ENCODE assay signal across 26 cellular contexts in genomic region chrX:124282580-124282979, GRCh38. TPM values are rescaled to one million over a fixed set of nuclear protein-coding genes. Genes with fewer than 3 reads are reported as not detected.
A peak's percentile ranks its signal among the peaks of the same experiment; 100 is the strongest.
DNase-seq lines count a peak whose midpoint lies in the region; ATAC-seq, FAIRE-seq and TF ChIP-seq lines count a peak whose summit lies in the region.
"Had no signal": no experiment of that assay in that cellular context is flagged by ENCODE, and none has a peak within 500 bp of the region (broad histone marks: within the 10 kb centered on the region; RNA-seq: fewer than 3 reads in every experiment).

No MANE protein-coding gene starts in this region.

- TF ChIP-seq POLR2A in K562 (conservative IDR thresholded peaks at IDR 0.05): no peak

- H3K4me2 ChIP-seq in K562 (ENCODE audit: insufficient read depth, low read length): no peak overlapping the region
- H3K4me2 ChIP-seq: BLaER1 treated with 17β-estradiol and CSF1 and Interleukin-3, amounts not matched to agents 10 nM and 100 nM had no signal

- CTCF ChIA-PET in activated CD8-positive, alpha-beta T cell treated with anti-CD3 and anti-CD28 coated beads, Interleukin-2, amount 10 ng/mL, durations not matched to agents 7 days and 5 days (lab: Charles Lee): no interaction called here
- CTCF ChIA-PET in K562 (lab: Yijun Ruan, JAX; ENCODE audit: low intra/inter-chr PET ratio): no interaction called here

- H3K36me3 Mint-ChIP-seq in activated CD4-positive, alpha-beta T cell treated with anti-CD3 and anti-CD28 coated beads, Interleukin-2, amount 10 ng/mL, durations not matched to agents 24 days and 14 days (ENCODE audit: low read depth): no peaks in the 10 kb centered on the region
- H3K36me3 Mint-ChIP-seq in activated CD8-positive, alpha-beta T cell treated with anti-CD3 and anti-CD28 coated beads, Interleukin-2, amount 10 ng/mL, durations not matched to agents 7 days and 5 days (ENCODE audit: low read depth): no peaks in the 10 kb centered on the region
- H3K36me3 Mint-ChIP-seq: CD4-positive, alpha-beta memory T cell had no signal

- in situ Hi-C loops in K562 (cut with MboI) (no loop called here), G401 (cut with HindIII; ENCODE audit: low sequenced_read_pairs) (no loop called here)

- H3K4me3 Mint-ChIP-seq in activated CD4-positive, alpha-beta T cell treated with anti-CD3 and anti-CD28 coated beads, Interleukin-2, amount 10 ng/mL, durations not matched to agents 24 days and 14 days: no peak overlapping the region
- no peak overlapping the region for H3K4me3 Mint-ChIP-seq in activated CD8-positive, alpha-beta T cell treated with anti-CD3 and anti-CD28 coated beads, Interleukin-2, amount 10 ng/mL, durations not matched to agents 7 days and 5 days
- H3K4me3 Mint-ChIP-seq: CD4-positive, alpha-beta memory T cell had no signal

- H3K9me3 Mint-ChIP-seq in activated CD4-positive, alpha-beta T cell treated with anti-CD3 and anti-CD28 coated beads, Interleukin-2, amount 10 ng/mL, durations not matched to agents 24 days and 14 days: peaks cover 10% of the 10 kb centered on the region
- H3K9me3 Mint-ChIP-seq in activated CD8-positive, alpha-beta T cell treated with anti-CD3 and anti-CD28 coated beads, Interleukin-2, amount 10 ng/mL, durations not matched to agents 7 days and 5 days (ENCODE audit: insufficient read depth): no peaks in the 10 kb centered on the region

- no peak for FAIRE-seq in K562 (lab: Jason Lieb, UNC)
- FAIRE-seq: GM19239, H54 had no signal

- H3K9me1 ChIP-seq in K562 (ENCODE audit: control insufficient read depth, insufficient read depth, low read length): no peaks in the 10 kb centered on the region

- H3K27me3 Mint-ChIP-seq in activated CD4-positive, alpha-beta T cell treated with anti-CD3 and anti-CD28 coated beads, Interleukin-2, amount 10 ng/mL, durations not matched to agents 24 days and 14 days: no peaks in the 10 kb centered on the region
- no peaks in the 10 kb centered on the region for H3K27me3 Mint-ChIP-seq in activated CD8-positive, alpha-beta T cell treated with anti-CD3 and anti-CD28 coated beads, Interleukin-2, amount 10 ng/mL, durations not matched to agents 7 days and 5 days (ENCODE audit: low read depth)
- H3K27me3 Mint-ChIP-seq: CD4-positive, alpha-beta memory T cell had no signal

- TF ChIP-seq EP300 in K562 (IDR thresholded peaks at IDR 0.05; ENCODE audit: low read length): no peak

- H3K4me1 ChIP-seq in K562 (replicated peaks in 1 of 2; ENCODE audit: control insufficient read depth in 2 of 2, insufficient read depth in 2 of 2, low read length in 2 of 2): peaks cover 0 to 3% of the 10 kb centered on the region in 2 experiments; a peak in 2 of 5 replicates
- H3K4me1 ChIP-seq: BLaER1 treated with 17β-estradiol and CSF1 and Interleukin-3, amounts not matched to agents 10 nM and 100 nM; SJCRH30 had no signal

- H3K27ac ChIP-seq in K562 (ENCODE audit: extremely low read depth, low read depth, low read length): no peak overlapping the region
- H3K27ac ChIP-seq: BLaER1 treated with 17β-estradiol and CSF1 and Interleukin-3, amounts not matched to agents 10 nM and 100 nM; SJCRH30 had no signal

- H4K20me1 ChIP-seq in K562 (replicated peaks; ENCODE audit: control insufficient read depth, insufficient read depth, low read length): no peaks in the 10 kb centered on the region
- H4K20me1 ChIP-seq: BLaER1 treated with 17β-estradiol and CSF1 and Interleukin-3, amounts not matched to agents 10 nM and 100 nM had no signal

- peaks cover 14% of the 10 kb centered on the region for H3K4me1 Mint-ChIP-seq in activated CD4-positive, alpha-beta T cell treated with anti-CD3 and anti-CD28 coated beads, Interleukin-2, amount 10 ng/mL, durations not matched to agents 24 days and 14 days
- no peaks in the 10 kb centered on the region for H3K4me1 Mint-ChIP-seq in activated CD8-positive, alpha-beta T cell treated with anti-CD3 and anti-CD28 coated beads, Interleukin-2, amount 10 ng/mL, durations not matched to agents 7 days and 5 days (ENCODE audit: low read depth)

- H3K79me2 ChIP-seq in K562 (ENCODE audit: control insufficient read depth, insufficient read depth, low read length): no peaks in the 10 kb centered on the region

- no peaks in the 10 kb centered on the region for H3K27me3 ChIP-seq in K562 (ENCODE audit: control insufficient read depth in 2 of 2, insufficient read depth in 2 of 2, low read length in 2 of 2)
- H3K27me3 ChIP-seq: MG63, SJCRH30 had no signal

- H3K9me3 ChIP-seq in K562 (replicated peaks; ENCODE audit: control insufficient read depth, insufficient read depth, low read depth, low read length): no peaks in the 10 kb centered on the region
- H3K9me3 ChIP-seq: BLaER1 treated with 17β-estradiol and CSF1 and Interleukin-3, amounts not matched to agents 10 nM and 100 nM; MG63; SJCRH30 had no signal

- BruUV-seq in K562 (replicated peaks; lab: Mats Ljungman, UMichigan): no TSS peak

- no peak for TF ChIP-seq RAD21 in K562 (CRISPR knock-in tag; conservative IDR thresholded peaks at IDR 0.05 in 1 of 2, IDR thresholded peaks at IDR 0.05 in 1 of 2)

- ATAC-seq in activated CD8-positive, alpha-beta T cell treated with anti-CD3 and anti-CD28 coated beads, Interleukin-2, amount 10 ng/mL, durations not matched to agents 7 days and 5 days: no peak
- ATAC-seq in K562 (no peak; the same call in 2 of the 3 replicates), HG02623 (IDR thresholded peaks at IDR 0.05; ENCODE audit: unreplicated experiment) (no peak), GM21360 (IDR thresholded peaks at IDR 0.05; ENCODE audit: unreplicated experiment) (no peak)
- ATAC-seq: Panc1 had no signal

- WGBS in K562 (ENCODE audit: insufficient coverage, low coverage, missing lambda C conversion rate): 10% methylated on average over 2 of the region's 2 CpGs

- no peak for DNase-seq in activated CD4-positive, alpha-beta T cell treated with anti-CD3 and anti-CD28 coated beads, Interleukin-2, amount 10 ng/mL, durations not matched to agents 24 days and 14 days
- no peak for DNase-seq in activated CD4-positive, alpha-beta T cell treated with anti-CD3 and anti-CD28 coated beads for 48 hours
- peak; percentile 25 for DNase-seq in COLO829 (ENCODE audit: low spot score)
- no peak for DNase-seq in activated CD8-positive, alpha-beta T cell treated with anti-CD3 and anti-CD28 coated beads, Interleukin-2, amount 10 ng/mL, durations not matched to agents 7 days and 5 days
- DNase-seq in K562 (ENCODE audit: extremely low read depth in 1 of 4, low spot score in 3 of 4): no peak
- DNase-seq in G401 (ENCODE audit: low spot score): no peak
- DNase-seq: 8988T; Calu3; CD4-positive, alpha-beta memory T cell; DMS153; GDM1; MG63; NCI-H1417 treated with DMSO at 0.1 percent for 48 hours; NCI-H187 treated with DMSO at 0.1 percent for 48 hours; NCI-H2107; NCI-H446 treated with DMSO at 0.1 percent for 48 hours; NCI-H69; SJCRH30 had no signal

- peak overlapping the region; percentile 40 for H3K27ac Mint-ChIP-seq in activated CD4-positive, alpha-beta T cell treated with anti-CD3 and anti-CD28 coated beads, Interleukin-2, amount 10 ng/mL, durations not matched to agents 24 days and 14 days
- peak overlapping the region; percentile 35 for H3K27ac Mint-ChIP-seq in activated CD8-positive, alpha-beta T cell treated with anti-CD3 and anti-CD28 coated beads, Interleukin-2, amount 10 ng/mL, durations not matched to agents 7 days and 5 days
- H3K27ac Mint-ChIP-seq: CD4-positive, alpha-beta memory T cell had no signal

- 0 out of 2 replicates have a peak overlapping the region, but pooled peaks have one; percentile 9 for H2AFZ ChIP-seq in K562 (ENCODE audit: low read depth, low read length)

- TF ChIP-seq CTCF in K562 (IDR thresholded peaks at IDR 0.05 in 2 of 3, conservative IDR thresholded peaks at IDR 0.05 in 1 of 3; ENCODE audit: insufficient read depth in 2 of 3, low read depth in 1 of 3, low read length in 3 of 3): no peak

- intact Hi-C loops in activated CD4-positive, alpha-beta T cell treated with anti-CD3 and anti-CD28 coated beads, Interleukin-2, amount 10 ng/mL, durations not matched to agents 24 days and 14 days (cut with micrococcal nuclease): loop anchor here (5.0 kb wide), 2 partner anchors 40 to 65 kb away; partner anchors contain the start of gene SH2D1A
- intact Hi-C loops in K562 (cut with micrococcal nuclease): loop anchor here (5.0 kb wide), 1 partner anchor 60 kb away; no protein-coding TSS in a partner anchor

- no peaks in the 10 kb centered on the region for H3K36me3 ChIP-seq in K562 (ENCODE audit: control insufficient read depth, insufficient read depth, low read length)
- H3K36me3 ChIP-seq: BLaER1 treated with 17β-estradiol and CSF1 and Interleukin-3, amounts not matched to agents 10 nM and 100 nM; MG63; SJCRH30 had no signal

- H3K9ac ChIP-seq in K562 (ENCODE audit: insufficient read depth in 1 of 2, low read depth in 2 of 2, low read length in 2 of 2): no peak overlapping the region
- H3K9ac ChIP-seq: BLaER1 treated with 17β-estradiol and CSF1 and Interleukin-3, amounts not matched to agents 10 nM and 100 nM had no signal

- POLR2A ChIA-PET in activated CD8-positive, alpha-beta T cell treated with anti-CD3 and anti-CD28 coated beads, Interleukin-2, amount 10 ng/mL, durations not matched to agents 7 days and 5 days (lab: Charles Lee): no interaction called here
- POLR2A ChIA-PET in K562 (lab: Yijun Ruan, JAX): no interaction called here

- no peak overlapping the region for H3K4me3 ChIP-seq in K562
- H3K4me3 ChIP-seq: BLaER1 treated with 17β-estradiol and CSF1 and Interleukin-3, amounts not matched to agents 10 nM and 100 nM; MG63; SJCRH30 had no signal

RNA-seq across cellular contexts. Expression of gene TEX13D, which starts 49.9 kb away (rescaled TPM):
- total RNA-seq in activated CD4-positive, alpha-beta T cell treated with anti-CD3 and anti-CD28 coated beads, Interleukin-2, amount 10 ng/mL, durations not matched to agents 24 days and 14 days: not detected in 2 replicates
- total RNA-seq in activated CD8-positive, alpha-beta T cell treated with anti-CD3 and anti-CD28 coated beads, Interleukin-2, amount 10 ng/mL, durations not matched to agents 7 days and 5 days: not detected
- total RNA-seq in K562 (2011; cell fraction: chromatin; rRNA removed; ENCODE audit: low replicate concordance): not detected in 2 replicates
- total RNA-seq in K562 (2011; cell fraction: nucleolus; rRNA removed): not detected in 2 replicates
- total RNA-seq in K562 (2011; cell fraction: nucleoplasm; rRNA removed): not detected in 2 replicates
- total RNA-seq in K562 (2014; rRNA removed) (not detected in 2 replicates), K562 (2014; rRNA removed; fragmentation: Illumina TruSeq; extraction: Trizol) (not detected in 2 replicates), K562 (2015; rRNA removed; fragmentation: Illumina TruSeq; extraction: Trizol) (not detected in 2 replicates), K562 (2021) (not detected in 2 replicates)
- polyA plus RNA-seq in K562 (2011; rRNA removed) (not detected in 2 replicates), K562 (2014; fragmentation: Illumina TruSeq; extraction: Trizol) (not detected in 2 replicates), K562 (2014; fragmentation: Nextera tagmentation; extraction: Ambion mirVana) (under 1 TPM in 1 of 2 experiments, not detected in 1; 0.06 TPM), K562 (2014; rRNA removed) (not detected in 2 replicates)
- polyA plus RNA-seq in K562 (2011; cell fraction: cytosol; rRNA removed): not detected in 2 replicates
- polyA plus RNA-seq in K562 (2011; cell fraction: nucleus; rRNA removed): not detected in 2 replicates
- not detected in 2 replicates for polyA plus RNA-seq in K562 (2012)
- not detected in 2 replicates for polyA minus RNA-seq in K562 (2011; rRNA and poly(A)+ RNA removed)
- polyA minus RNA-seq in K562 (2011; cell fraction: cytosol; rRNA and poly(A)+ RNA removed): not detected in 2 replicates
- polyA minus RNA-seq in K562 (2011; cell fraction: nucleus; rRNA and poly(A)+ RNA removed): not detected in 2 replicates
- total RNA-seq in G401 (2014; rRNA removed; shearing (Covaris generic)): not detected in 2 replicates
- total RNA-seq: Calu3; CD4-positive, alpha-beta memory T cell; Daoy; LHCN-M2; SJCRH30 had no signal
- polyA plus RNA-seq: CD4-positive, alpha-beta memory T cell had no signal
